In genomic region chr21:26837539-26837938, GRCh38 we compare ENCODE assay signal across 22 cellular contexts. TPM values are rescaled to one million over a fixed set of nuclear protein-coding genes. Genes with fewer than 3 reads are reported as not detected.
DNase-seq lines count a peak whose midpoint lies in the region; ATAC-seq and TF ChIP-seq lines count a peak whose summit lies in the region.
"Had no signal": no experiment of that assay in that cellular context is flagged by ENCODE, and none has a peak within 500 bp of the region (broad histone marks: within the 10 kb centered on the region; RNA-seq: fewer than 3 reads in every experiment).

No MANE protein-coding gene starts in this region.

- TF ChIP-seq CTCF in BE2C (IDR thresholded peaks at IDR 0.05; ENCODE audit: low read depth, low read length) = peak; percentile 33
- TF ChIP-seq CTCF in coronary artery (IDR thresholded peaks at IDR 0.05) = no peak
- no peak for TF ChIP-seq CTCF in natural killer cell (IDR thresholded peaks at IDR 0.05)

- H3K27me3 ChIP-seq in BE2C = no peaks in the 10 kb centered on the region

- ATAC-seq in natural killer cell = no peak
- ATAC-seq in GM18498 (IDR thresholded peaks at IDR 0.05; ENCODE audit: unreplicated experiment) = no peak
- no peak for ATAC-seq in GM21737 (IDR thresholded peaks at IDR 0.05; ENCODE audit: unreplicated experiment)
- ATAC-seq: activated CD8-positive, alpha-beta T cell treated with anti-CD3 and anti-CD28 coated beads for 36 hours; K562; sciatic nerve had no signal

- H3K36me3 Mint-ChIP-seq in natural killer cell = peaks cover 47% of the 10 kb centered on the region

- peak overlapping the region; percentile 54 for H3K4me3 Mint-ChIP-seq in natural killer cell
- H3K4me3 Mint-ChIP-seq: activated CD8-positive, alpha-beta T cell treated with anti-CD3 and anti-CD28 coated beads for 36 hours had no signal

- H3K9me3 Mint-ChIP-seq in natural killer cell = no peaks in the 10 kb centered on the region
- H3K9me3 Mint-ChIP-seq: activated CD8-positive, alpha-beta T cell treated with anti-CD3 and anti-CD28 coated beads for 36 hours had no signal

- peaks cover 0 to 5% of the 10 kb centered on the region in 2 donors for H3K27me3 Mint-ChIP-seq in natural killer cell (ENCODE audit: low read depth in 2 of 2)

- DNase-seq in BE2C (peak; percentile 36), coronary artery (ENCODE audit: low spot score) (no peak), natural killer cell (no peak), substantia nigra (lab: John Stamatoyannopoulos, UW) (no peak), erythroblast (lab: John Stamatoyannopoulos, UW) (no peak)
- DNase-seq: activated CD4-positive, CD25-positive, alpha-beta regulatory T cell; activated CD8-positive, alpha-beta T cell treated with anti-CD3 and anti-CD28 coated beads for 36 hours; activated gamma-delta T cell treated with Interleukin-2 at 50 U/mL for 16 hours; C1 segment of cervical spinal cord; dermis blood vessel endothelial cell; GOT3; kidney; NCI-H1694 treated with DMSO at 0.1 percent for 48 hours; NCI-H2171 treated with DMSO at 0.1 percent for 48 hours; NCI-H526 had no signal

- 0 out of 2 replicates have a peak, but pooled peaks cover 2% of the 10 kb centered on the region for H3K4me1 ChIP-seq in BE2C

- no peak for TF ChIP-seq POLR2A in erythroblast (IDR thresholded peaks at IDR 0.05; ENCODE audit: low read length)

- H3K9me3 ChIP-seq in BE2C (no peaks in the 10 kb centered on the region), KOPT-K1 (ENCODE audit: insufficient read depth, low read length, poor library complexity, severe bottlenecking) (no peaks in the 10 kb centered on the region)

- peak overlapping the region; percentile 64 to 91 for H3K27ac Mint-ChIP-seq in natural killer cell
- H3K27ac Mint-ChIP-seq: activated CD8-positive, alpha-beta T cell treated with anti-CD3 and anti-CD28 coated beads for 36 hours had no signal

- H3K4me3 ChIP-seq in BE2C (ENCODE audit: low read depth, low read length) = no peak overlapping the region
- H3K4me3 ChIP-seq in coronary artery = peak overlapping the region; percentile 91
- H3K4me3 ChIP-seq: K562, lung, SK-N-MC had no signal

- intact Hi-C loops in natural killer cell (cut with micrococcal nuclease) = loop anchor here (10.0 kb wide), 1 partner anchor 433 kb away; no protein-coding TSS in a partner anchor

- H3K4me1 Mint-ChIP-seq in natural killer cell = peaks cover 82 to 84% of the 10 kb centered on the region in 2 donors

- peaks cover 76% of the 10 kb centered on the region for H3K36me3 ChIP-seq in BE2C
- peaks cover 57% of the 10 kb centered on the region for H3K36me3 ChIP-seq in KOPT-K1 (ENCODE audit: insufficient read depth, low read length)

- peak overlapping the region; percentile 98 for H3K27ac ChIP-seq in KOPT-K1 (ENCODE audit: low read depth, low read length, poor library complexity, severe bottlenecking)
- H3K27ac ChIP-seq in coronary artery = peak overlapping the region; percentile 20 to 25
- no peak overlapping the region for H3K27ac ChIP-seq in substantia nigra (ENCODE audit: low read depth, low read length, poor library complexity, severe bottlenecking)
- H3K27ac ChIP-seq: SK-N-MC had no signal

RNA-seq across cellular contexts. Expression of gene ADAMTS1, which starts 7.7 kb away (rescaled TPM):
- 12.0 TPM for polyA plus RNA-seq in BE2C (2012; ENCODE audit: insufficient read depth, insufficient read length, low read depth)
- 10 to 100 TPM; 12.5 to 18.7 (median 17.1) TPM for total RNA-seq in natural killer cell
